Comparison of ENCODE assay signal across 10 cellular contexts in the genomic region with DNA sequence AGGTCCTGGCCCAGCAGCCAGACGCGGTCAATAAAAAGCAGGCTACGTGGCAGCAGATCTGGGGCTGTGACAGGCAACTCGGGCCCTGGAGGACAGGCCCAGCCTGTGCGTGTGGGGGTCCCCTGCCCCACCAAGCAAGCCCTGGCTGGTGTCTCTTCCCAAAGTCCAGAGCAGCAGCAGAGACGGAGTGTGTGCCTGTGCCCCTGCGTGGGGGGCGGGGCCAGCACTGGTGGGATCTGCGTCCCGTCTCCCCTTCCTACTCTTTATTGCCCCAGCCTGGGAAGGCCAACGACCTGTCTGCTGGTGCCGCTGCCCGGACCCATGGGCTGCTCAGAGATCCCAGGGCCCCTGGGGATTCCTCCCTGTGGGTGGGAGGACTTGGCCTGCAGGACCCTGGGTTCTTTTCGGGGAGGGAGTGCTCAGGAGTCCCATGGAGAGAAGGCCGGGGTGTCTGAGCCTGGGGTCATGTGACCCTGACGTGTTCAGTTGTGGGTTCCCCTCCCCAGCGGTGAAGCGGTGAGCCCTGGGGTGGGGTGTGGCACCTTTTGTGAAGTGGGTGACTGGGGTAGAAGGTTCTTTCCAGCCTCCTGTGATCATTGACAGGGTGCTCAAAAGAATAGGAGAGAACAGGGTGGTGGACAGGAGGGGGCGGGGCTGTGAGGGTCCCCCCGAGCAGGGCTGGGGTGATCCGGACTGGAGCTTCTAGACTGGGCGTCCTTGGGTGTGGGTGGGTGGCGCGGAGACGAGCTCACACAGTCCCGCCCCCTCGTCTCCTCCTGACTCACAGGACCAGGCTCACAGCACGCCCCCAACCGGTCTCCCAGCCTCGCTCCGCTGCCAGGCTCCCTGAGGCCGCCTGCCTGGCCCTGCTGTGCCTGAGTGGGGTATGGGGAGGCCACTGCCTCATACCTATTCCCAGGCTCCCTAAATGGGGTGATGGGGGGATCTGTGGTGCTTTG. TPM values are rescaled to one million over a fixed set of nuclear protein-coding genes. Genes with fewer than 3 reads are reported as not detected.
DNase-seq lines count a peak whose midpoint lies in the region; ATAC-seq and TF ChIP-seq lines count a peak whose summit lies in the region.
"Had no signal": no experiment of that assay in that cellular context is flagged by ENCODE, and none has a peak within 500 bp of the region (broad histone marks: within the 10 kb centered on the region; RNA-seq: fewer than 3 reads in every experiment).

No MANE protein-coding gene starts in this region.

- no peak overlapping the region for H3K27ac ChIP-seq in heart right ventricle
- no peak overlapping the region for H3K27ac ChIP-seq in right lobe of liver
- H3K27ac ChIP-seq in upper lobe of right lung: no peak overlapping the region

- H3K9me3 ChIP-seq in heart right ventricle (no peaks in the 10 kb centered on the region), right lobe of liver (no peaks in the 10 kb centered on the region), upper lobe of right lung (no peaks in the 10 kb centered on the region)

- H3K36me3 ChIP-seq in heart right ventricle: no peaks in the 10 kb centered on the region
- no peaks in the 10 kb centered on the region for H3K36me3 ChIP-seq in right lobe of liver
- H3K36me3 ChIP-seq in upper lobe of right lung: no peaks in the 10 kb centered on the region

- DNase-seq in Right ventricle myocardium inferior (ENCODE audit: missing footprints) (peak; percentile 66), heart right ventricle (no peak), chondrocyte (ENCODE audit: low spot score) (peak; percentile 79), right lobe of liver (peak; percentile 15 to 46 (median 45)), upper lobe of right lung (peak; percentile 68), KBM-7 (no peak)
- DNase-seq in stimulated activated CD4-positive, alpha-beta T cell treated with anti-CD3 and anti-CD28 coated beads, Interleukin-12 subunit alpha, Interleukin-12 subunit beta, amount 100 ng/mL, for 4 hours: no peak
- DNase-seq: SHP77 had no signal

- peaks cover 2% of the 10 kb centered on the region for H3K27me3 Mint-ChIP-seq in chondrocyte (ENCODE audit: low read depth)

- H3K4me3 ChIP-seq in heart right ventricle (no peak overlapping the region), right lobe of liver (no peak overlapping the region), upper lobe of right lung (no peak overlapping the region)

- whole genome bisulfite sequencing in heart right ventricle, 2 donors: 72 to 73% methylated on average over 30 to 32 of the region's 32 CpGs
- WGBS in right lobe of liver (ENCODE audit: insufficient coverage, low coverage, low lambda C conversion rate, missing lambda C conversion rate): no CpG with 5 or more reads among the region's 32 CpGs

- H3K36me3 Mint-ChIP-seq in chondrocyte (ENCODE audit: low read depth): no peaks in the 10 kb centered on the region

- no peak overlapping the region for H3K4me3 Mint-ChIP-seq in chondrocyte (ENCODE audit: unreplicated experiment)

- no peak overlapping the region for H3K27ac Mint-ChIP-seq in chondrocyte (ENCODE audit: unreplicated experiment)

- no peak for TF ChIP-seq POLR2A in right lobe of liver (IDR thresholded peaks at IDR 0.05)

- no peaks in the 10 kb centered on the region for H3K4me1 ChIP-seq in heart right ventricle
- no peaks in the 10 kb centered on the region for H3K4me1 ChIP-seq in right lobe of liver
- H3K4me1 ChIP-seq in upper lobe of right lung: peaks cover 5% of the 10 kb centered on the region

- peaks cover 0 to 30% (median 5%) of the 10 kb centered on the region in 7 donors for H3K27me3 ChIP-seq in heart right ventricle
- no peaks in the 10 kb centered on the region for H3K27me3 ChIP-seq in right lobe of liver
- H3K27me3 ChIP-seq in upper lobe of right lung: no peaks in the 10 kb centered on the region

- TF ChIP-seq CTCF in heart right ventricle (IDR thresholded peaks at IDR 0.05): no peak
- no peak for TF ChIP-seq CTCF in chondrocyte (IDR thresholded peaks at IDR 0.05)
- TF ChIP-seq CTCF in right lobe of liver (IDR thresholded peaks at IDR 0.05): no peak
- TF ChIP-seq CTCF in upper lobe of right lung (IDR thresholded peaks at IDR 0.05): no peak

- H3K4me1 Mint-ChIP-seq in chondrocyte (ENCODE audit: low read depth): no peaks in the 10 kb centered on the region

- no peak for ATAC-seq in Right ventricle myocardium inferior
- ATAC-seq in heart right ventricle: no peak
- no peak for ATAC-seq in right lobe of liver
- peak; percentile 6 for ATAC-seq in upper lobe of right lung
- no peak for ATAC-seq in GM19467 (IDR thresholded peaks at IDR 0.05; ENCODE audit: unreplicated experiment)

- intact Hi-C loops in Right ventricle myocardium inferior (cut with DNase I) (no loop called here), heart right ventricle (cut with DNase I) (no loop called here), right lobe of liver (cut with DNase I) (no loop called here), upper lobe of right lung (cut with DNase I) (no loop called here)

- in situ Hi-C loops in KBM-7 (cut with MboI; ENCODE audit: low pct_unique_long_range_greater_than_20kb, low sequenced_read_pairs): no loop called here

- H3K9me3 Mint-ChIP-seq in chondrocyte (ENCODE audit: low read depth): no peaks in the 10 kb centered on the region

RNA-seq across cellular contexts. Expression of a gene that starts 22.4 kb away (rescaled TPM):
- total RNA-seq in Right ventricle myocardium inferior (27.5 TPM), heart right ventricle (10 to 100 TPM in 8 of 10 donors, 1 to 10 TPM in 2; 6.0 to 32.0 (median 16.3) TPM), chondrocyte (not detected in 3 replicates), right lobe of liver (100 to 1,000 TPM in 3 of 6 experiments, 10 to 100 TPM in 3; 37.3 to 232 (median 110) TPM), upper lobe of right lung (5.3 TPM)
- polyA plus RNA-seq in heart right ventricle: 10 to 100 TPM in 1 of 2 donors, 1 to 10 TPM in 1; 2.8 to 13.8 TPM
- total RNA-seq: pulmonary artery endothelial cell had no signal

RNA-seq across cellular contexts. Expression of a gene that starts 30.5 kb away (rescaled TPM):
- total RNA-seq in Right ventricle myocardium inferior (6.4 TPM), heart right ventricle (10 to 100 TPM in 1 of 10 donors, 1 to 10 TPM in 9; 5.7 to 12.2 (median 6.7) TPM), chondrocyte (0.28 to 0.60 TPM (median 0.60 TPM) in 3 replicates), right lobe of liver (1 to 10 TPM in 4 of 6 experiments, under 1 TPM in 2; 0.79 to 1.5 (median 1.1) TPM), upper lobe of right lung (5.9 TPM)
- polyA plus RNA-seq in heart right ventricle: 1 to 10 TPM; 4.1 to 5.9 TPM

Comparison
In these comparisons a context has a peak if more than half of its experiments do, and no peak if none do; other contexts are left out.
1. DNase-seq: peak in Right ventricle myocardium inferior (single experiment), chondrocyte (single experiment), right lobe of liver (3 of 3) and upper lobe of right lung (single experiment); none in heart right ventricle (0 of 2), KBM-7 (single experiment) and stimulated activated CD4-positive, alpha-beta T cell treated with anti-CD3 and anti-CD28 coated beads, Interleukin-12 subunit alpha, Interleukin-12 subunit beta, amount 100 ng/mL, for 4 hours (single experiment).